Comparison of ENCODE assay signal across 9 cellular contexts in the genomic region with DNA sequence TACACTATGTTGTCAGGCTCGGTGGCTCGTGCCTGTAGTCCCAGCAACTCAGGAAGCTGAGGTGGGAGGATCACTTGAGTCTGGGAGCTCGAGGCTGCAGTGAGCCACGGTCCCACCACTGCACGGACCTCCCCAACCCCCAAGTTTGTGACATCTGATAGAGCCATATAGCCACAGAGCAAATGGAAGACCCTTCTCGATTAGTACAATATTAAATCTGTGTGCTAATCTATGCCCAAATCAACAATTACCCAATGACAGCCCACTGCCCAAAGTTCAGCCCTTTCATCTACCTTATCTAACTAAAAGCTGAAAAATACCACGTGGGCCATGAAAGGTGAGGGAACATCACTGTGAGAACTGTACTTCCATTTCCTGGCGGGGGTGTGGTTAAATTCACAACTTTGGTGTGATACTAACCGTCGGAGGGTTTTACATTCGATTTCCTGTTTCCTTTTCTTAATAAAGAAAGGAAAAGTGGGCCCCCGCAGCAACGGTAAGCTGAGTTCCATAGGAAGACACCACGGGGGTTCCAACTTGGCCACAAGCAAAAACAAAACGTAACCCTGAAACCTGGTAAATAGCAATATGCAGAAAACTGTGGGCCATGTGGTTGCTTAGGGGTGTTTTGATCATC. TPM values are rescaled to one million over a fixed set of nuclear protein-coding genes. Genes with fewer than 3 reads are reported as not detected.
A peak's percentile ranks its signal among the peaks of the same experiment; 100 is the strongest.
DNase-seq lines count a peak whose midpoint lies in the region; TF ChIP-seq lines count a peak whose summit lies in the region.
"Had no signal": no experiment of that assay in that cellular context is flagged by ENCODE, and none has a peak within 500 bp of the region (broad histone marks: within the 10 kb centered on the region; RNA-seq: fewer than 3 reads in every experiment).

No MANE protein-coding gene starts in this region.

- no peak overlapping the region for H3K4me3 ChIP-seq in H7 (ENCODE audit: insufficient read depth, low read depth, low read length)

- CTCF ChIA-PET in GM10248 (lab: Yijun Ruan, JAX) = interaction anchor here (1.2 to 2.0 kb wide), 4 partner anchors 10 to 48 kb away, joined by 3 to 9 read pairs (median 4); no protein-coding TSS in a partner anchor

- POLR2A ChIA-PET in GM10248 (lab: Yijun Ruan, JAX) = no interaction called here

- TF ChIP-seq CTCF in GM10248 (IDR thresholded peaks at IDR 0.05; ENCODE audit: control extremely low read depth, extremely low read depth, low read depth, missing control alignments) = no peak

- no peaks in the 10 kb centered on the region for H3K36me3 ChIP-seq in H7 (replicated peaks; ENCODE audit: control insufficient read depth, insufficient read depth, low read length)

- DNase-seq in GM10248 (ENCODE audit: extremely low spot score) = peak; percentile 39
- peak; percentile 51 to 57 for DNase-seq in activated CD4-positive, alpha-beta T cell treated with anti-CD3 and anti-CD28 coated beads for 24 hours (ENCODE audit: low read depth in 2 of 2)
- peak; percentile 56 for DNase-seq in activated naive CD8-positive, alpha-beta T cell treated with anti-CD3 and anti-CD28 coated beads, Interleukin-2, amount 50 U/mL, for 16 hours (ENCODE audit: low read depth, low spot score)
- peak; percentile 54 for DNase-seq in stimulated activated CD4-positive, alpha-beta T cell treated with anti-CD3 and anti-CD28 coated beads, Interleukin-4, amount 100 ng/mL, for 1 hour
- DNase-seq in DMS53 treated with DMSO at 0.1 percent for 48 hours (lab: John Stamatoyannopoulos, UW; ENCODE audit: unreplicated experiment) = no peak
- DNase-seq in H7 = no peak
- no peak for DNase-seq in OCI-M2 (lab: John Stamatoyannopoulos, UW; ENCODE audit: unreplicated experiment)
- DNase-seq in NCI-H2081 (lab: John Stamatoyannopoulos, UW) = no peak
- DNase-seq: DMS53 had no signal

- no peaks in the 10 kb centered on the region for H3K27me3 ChIP-seq in H7 (ENCODE audit: control insufficient read depth, insufficient read depth, low read length)

RNA-seq across cellular contexts. Expression of a gene that starts 31.2 kb away (rescaled TPM):
- total RNA-seq in H7 (2014; rRNA removed; shearing (Covaris generic)) = 14.2 and 217 TPM in 2 replicates

Comparison
In these comparisons a context has a peak if more than half of its experiments do, and no peak if none do; other contexts are left out.
1. DNase-seq: peak in GM10248 (single experiment), activated CD4-positive, alpha-beta T cell treated with anti-CD3 and anti-CD28 coated beads for 24 hours (2 of 2), activated naive CD8-positive, alpha-beta T cell treated with anti-CD3 and anti-CD28 coated beads, Interleukin-2, amount 50 U/mL, for 16 hours (single experiment) and stimulated activated CD4-positive, alpha-beta T cell treated with anti-CD3 and anti-CD28 coated beads, Interleukin-4, amount 100 ng/mL, for 1 hour (single experiment); none in DMS53 treated with DMSO at 0.1 percent for 48 hours (single experiment), H7 (single experiment), OCI-M2 (single experiment) and NCI-H2081 (0 of 2).